In genomic region chr11:64407221-64407620, GRCh38 we compare ENCODE assay signal across 26 cellular contexts.
"Had no signal": no experiment of that assay in that cellular context is flagged by ENCODE, and none has a peak within 500 bp of the region (broad histone marks: within the 10 kb centered on the region; RNA-seq: fewer than 3 reads in every experiment).

No MANE protein-coding gene starts in this region.

- H3K4me3 Mint-ChIP-seq: activated CD4-positive, alpha-beta memory T cell treated with anti-CD3 and anti-CD28 coated beads, Interleukin-2, amount 10 ng/mL, durations not matched to agents 7 days and 5 days; activated T-cell treated with anti-CD3 and anti-CD28 coated beads, Interleukin-2, amount 50 U/mL, for 24 hours; activated T-helper 17 cell treated with anti-CD3 and anti-CD28 coated beads, Interleukin-2, amount 50 U/mL, for 72 hours; central memory CD8-positive, alpha-beta T cell; naive B cell; stimulated activated naive B cell treated with anti-CD40 and anti-IgM and Interleukin-4, amounts not matched to agents 10 μg/mL and 1 μg/mL and 100 μg/mL, for 72 hours; T-helper 1 cell treated with Interleukin-12 subunit alpha and Interleukin-12 subunit beta and Interleukin-4 antibody, amounts not matched to agents 30 μg/mL and 1 μg/mL, for 36 hours had no signal

- H3K27ac ChIP-seq: breast epithelium, epithelial cell of prostate, thyroid gland, WERI-Rb-1 had no signal

- H3K4me3 ChIP-seq: breast epithelium, left ventricle myocardium inferior, lung, stomach, thyroid gland had no signal

- H3K36me3 Mint-ChIP-seq: naive B cell; stimulated activated naive B cell treated with anti-CD40 and anti-IgM and Interleukin-4, amounts not matched to agents 10 μg/mL and 1 μg/mL and 100 μg/mL, for 72 hours had no signal

- H3K27ac Mint-ChIP-seq: activated CD4-positive, alpha-beta memory T cell treated with anti-CD3 and anti-CD28 coated beads, Interleukin-2, amount 10 ng/mL, durations not matched to agents 7 days and 5 days; activated T-cell treated with anti-CD3 and anti-CD28 coated beads, Interleukin-2, amount 50 U/mL, for 24 hours; activated T-helper 17 cell treated with anti-CD3 and anti-CD28 coated beads, Interleukin-2, amount 50 U/mL, for 72 hours; stimulated activated naive B cell treated with anti-CD40 and anti-IgM and Interleukin-4, amounts not matched to agents 10 μg/mL and 1 μg/mL and 100 μg/mL, for 72 hours; T-helper 1 cell treated with Interleukin-12 subunit alpha and Interleukin-12 subunit beta and Interleukin-4 antibody, amounts not matched to agents 30 μg/mL and 1 μg/mL, for 36 hours had no signal

- H3K36me3 ChIP-seq: breast epithelium, left ventricle myocardium inferior, stomach, thyroid gland, WERI-Rb-1 had no signal

- H3K4me1 ChIP-seq: breast epithelium, thyroid gland had no signal

- H3K4me1 Mint-ChIP-seq: activated CD4-positive, alpha-beta memory T cell treated with anti-CD3 and anti-CD28 coated beads, Interleukin-2, amount 10 ng/mL, durations not matched to agents 7 days and 5 days; activated T-helper 17 cell treated with anti-CD3 and anti-CD28 coated beads, Interleukin-2, amount 50 U/mL, for 72 hours; central memory CD8-positive, alpha-beta T cell; stimulated activated naive B cell treated with anti-CD40 and anti-IgM and Interleukin-4, amounts not matched to agents 10 μg/mL and 1 μg/mL and 100 μg/mL, for 72 hours had no signal

- H3K9me3 ChIP-seq: breast epithelium, left ventricle myocardium inferior, stomach, thyroid gland had no signal

- ATAC-seq: activated CD4-positive, CD25-positive, alpha-beta regulatory T cell treated with anti-CD3 and anti-CD28 coated beads, Interleukin-2, amount 50 U/mL, for 24 hours; activated T-helper 17 cell treated with anti-CD3 and anti-CD28 coated beads, Interleukin-2, amount 50 U/mL, for 72 hours; stimulated activated naive B cell treated with anti-CD40 and anti-IgM and Interleukin-4, amounts not matched to agents 10 μg/mL and 1 μg/mL and 100 μg/mL, for 72 hours had no signal

- H3K27me3 ChIP-seq: breast epithelium, thyroid gland had no signal

- DNase-seq: activated CD4-positive, alpha-beta memory T cell treated with anti-CD3 and anti-CD28 coated beads, Interleukin-2, amount 10 ng/mL, durations not matched to agents 7 days and 5 days; activated CD4-positive, alpha-beta T cell treated with anti-CD3 and anti-CD28 coated beads for 48 hours; activated CD8-positive, alpha-beta memory T cell treated with anti-CD3 and anti-CD28 coated beads, Interleukin-2, amount 50 U/mL, for 48 hours; activated gamma-delta T cell treated with Interleukin-2 at 50 U/mL for 16 hours; activated naive CD4-positive, alpha-beta T cell treated with anti-CD3 and anti-CD28 coated beads, Interleukin-2, amount 50 U/mL, for 16 hours; activated T-cell treated with anti-CD3 and anti-CD28 coated beads, Interleukin-2, amount 50 U/mL, for 24 hours; amniotic stem cell; dermis blood vessel endothelial cell; effector CD4-positive, alpha-beta T cell; left ventricle myocardium inferior; naive B cell; right cardiac atrium; stimulated activated CD4-positive, alpha-beta T cell treated with anti-CD3 and anti-CD28 coated beads, Interleukin-15, amount 100 ng/mL, for 24 hours; stimulated activated CD4-positive, alpha-beta T cell treated with anti-CD3 and anti-CD28 coated beads, Interleukin-2, amount 100 ng/mL, for 24 hours; stimulated activated naive B cell treated with anti-CD40 and anti-IgM and Interleukin-4, amounts not matched to agents 10 μg/mL and 1 μg/mL and 100 μg/mL, for 72 hours; stomach; T1000; thyroid gland; WERI-Rb-1 had no signal

- H3K9me3 Mint-ChIP-seq: activated CD4-positive, alpha-beta memory T cell treated with anti-CD3 and anti-CD28 coated beads, Interleukin-2, amount 10 ng/mL, durations not matched to agents 7 days and 5 days; activated T-cell treated with anti-CD3 and anti-CD28 coated beads, Interleukin-2, amount 50 U/mL, for 24 hours; activated T-helper 17 cell treated with anti-CD3 and anti-CD28 coated beads, Interleukin-2, amount 50 U/mL, for 72 hours; central memory CD8-positive, alpha-beta T cell; T-helper 1 cell treated with Interleukin-12 subunit alpha and Interleukin-12 subunit beta and Interleukin-4 antibody, amounts not matched to agents 30 μg/mL and 1 μg/mL, for 36 hours had no signal
